ENCODE assay signal across 8 cellular contexts in the genomic region with DNA sequence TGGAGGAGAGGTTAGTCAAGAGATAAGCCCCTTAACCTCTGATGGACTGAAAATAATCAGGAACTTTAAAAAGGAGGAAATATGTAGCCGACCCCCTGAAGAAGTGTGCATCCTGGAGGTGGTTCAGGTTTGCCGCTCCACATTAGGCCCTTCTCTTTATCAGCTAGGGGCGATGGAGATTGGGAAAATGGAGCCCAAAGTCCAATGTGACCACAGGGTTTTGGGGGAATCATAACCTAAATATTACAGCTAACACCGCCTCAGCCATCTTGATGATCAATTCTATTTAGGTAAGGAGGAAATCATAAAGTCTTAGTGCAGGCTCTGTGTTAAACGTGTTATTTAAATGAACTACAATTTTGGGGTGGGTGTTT. TPM values are rescaled to one million over a fixed set of nuclear protein-coding genes. Genes with fewer than 3 reads are reported as not detected.
A peak's percentile ranks its signal among the peaks of the same experiment; 100 is the strongest.
DNase-seq lines count a peak whose midpoint lies in the region; ATAC-seq and TF ChIP-seq lines count a peak whose summit lies in the region.

No MANE protein-coding gene starts in this region.

- in situ Hi-C loops in Panc1 (cut with HindIII; ENCODE audit: low pct_unique_long_range_greater_than_20kb, low sequenced_read_pairs): no loop called here

- POLR2A ChIA-PET in Panc1 (lab: Charles Lee): no interaction called here

- peaks cover 9% of the 10 kb centered on the region for H3K36me3 Mint-ChIP-seq in progenitor cell of endocrine pancreas (ENCODE audit: insufficient read depth)

- CTCF ChIA-PET in Panc1 (lab: Charles Lee): no interaction called here

- H3K4me1 ChIP-seq in Panc1 (ENCODE audit: control insufficient read depth, insufficient read depth, low read length): peaks cover 21% of the 10 kb centered on the region

- H3K9me3 ChIP-seq in Panc1 (ENCODE audit: control insufficient read depth, insufficient read depth, low read depth, low read length): no peaks in the 10 kb centered on the region

- no peaks in the 10 kb centered on the region for H3K9me3 Mint-ChIP-seq in progenitor cell of endocrine pancreas (ENCODE audit: low read depth)

- ATAC-seq in Panc1: no peak

- peak overlapping the region; percentile 81 for H3K4me3 Mint-ChIP-seq in progenitor cell of endocrine pancreas (ENCODE audit: low read depth)

- peak overlapping the region; percentile 92 for H3K27ac Mint-ChIP-seq in progenitor cell of endocrine pancreas

- BruUV-seq in Panc1 (replicated peaks; lab: Mats Ljungman, UMichigan): no TSS peak

- 0 out of 2 replicates have a peak, but pooled peaks cover 2% of the 10 kb centered on the region for H3K36me3 ChIP-seq in Panc1 (ENCODE audit: control insufficient read depth, insufficient read depth, low read length)

- H3K27ac ChIP-seq in Panc1 (ENCODE audit: low read length): peak overlapping the region; percentile 79

- H3K27me3 ChIP-seq in Panc1 (ENCODE audit: control insufficient read depth, insufficient read depth, low read length): no peaks in the 10 kb centered on the region

- H3K27me3 Mint-ChIP-seq in progenitor cell of endocrine pancreas: no peaks in the 10 kb centered on the region

- peak overlapping the region; percentile 67 to 75 for H3K4me3 ChIP-seq in Panc1 (ENCODE audit: low read depth in 2 of 2, low read length in 2 of 2)
- H3K4me3 ChIP-seq in epithelial cell of proximal tubule (ENCODE audit: low read depth, low read length): peak overlapping the region; percentile 78

- intact Hi-C loops in Panc1 (cut with micrococcal nuclease; ENCODE audit: unreplicated experiment): no loop called here

- peaks cover 24% of the 10 kb centered on the region for H3K4me1 Mint-ChIP-seq in progenitor cell of endocrine pancreas (ENCODE audit: low read depth)

- peak; percentile 9 for DNase-seq in EL
- DNase-seq in Panc1 (ENCODE audit: low read depth, low spot score): no peak
- no peak for DNase-seq in epithelial cell of proximal tubule (ENCODE audit: low read depth)
- no peak for DNase-seq in progenitor cell of endocrine pancreas (ENCODE audit: low spot score, unreplicated experiment)
- no peak for DNase-seq in NCI-H1105 treated with DMSO at 0.1 percent for 48 hours (lab: John Stamatoyannopoulos, UW)
- no peak for DNase-seq in COLO829 (ENCODE audit: low spot score)
- DNase-seq in stimulated activated CD4-positive, alpha-beta T cell treated with anti-CD3 and anti-CD28 coated beads, Interleukin-4, amount 100 ng/mL, for 1 hour: no peak
- DNase-seq in AG08396 (ENCODE audit: low spot score): no peak

- TF ChIP-seq CTCF in Panc1 (IDR thresholded peaks at IDR 0.05) (no peak), epithelial cell of proximal tubule (conservative IDR thresholded peaks at IDR 0.05; ENCODE audit: low read depth, low read length) (no peak), progenitor cell of endocrine pancreas (IDR thresholded peaks at IDR 0.05; ENCODE audit: unreplicated experiment) (no peak)

RNA-seq across cellular contexts. Expression of a gene that starts 1.2 kb away (rescaled TPM):
- 17.2 TPM for total RNA-seq in Panc1 (2021; ENCODE audit: unreplicated experiment)
- 5.7 TPM for polyA plus RNA-seq in Panc1 (2012; ENCODE audit: insufficient read length)
- total RNA-seq in epithelial cell of proximal tubule: 30.7 and 34.0 TPM in 2 replicates
- total RNA-seq in progenitor cell of endocrine pancreas: 9.4 and 10.4 TPM in 2 replicates
